In the genomic region with DNA sequence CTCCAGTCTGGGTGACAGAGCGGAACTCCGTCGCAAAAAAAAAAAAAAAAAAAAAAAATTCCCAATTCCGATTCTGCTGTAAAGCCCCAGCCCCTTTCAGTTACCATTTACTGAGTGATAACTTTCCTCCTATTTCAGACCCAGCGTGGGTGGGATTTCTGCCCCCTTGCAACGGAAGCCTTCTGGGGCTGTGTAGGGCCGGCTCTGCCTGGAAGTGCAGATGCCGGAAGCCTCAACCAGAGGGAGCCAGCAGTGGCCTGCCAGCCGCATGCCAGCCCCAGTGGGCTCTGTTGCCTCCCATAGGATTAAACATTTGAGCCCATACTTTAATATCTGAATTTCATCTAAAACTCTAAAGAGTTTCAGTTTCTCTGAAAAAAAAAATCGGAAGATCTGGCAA, we compare ENCODE assay signal across 33 cellular contexts. TPM values are rescaled to one million over a fixed set of nuclear protein-coding genes. Genes with fewer than 3 reads are reported as not detected.
A peak's percentile ranks its signal among the peaks of the same experiment; 100 is the strongest.
DNase-seq lines count a peak whose midpoint lies in the region; ATAC-seq and TF ChIP-seq lines count a peak whose summit lies in the region.
"Had no signal": no experiment of that assay in that cellular context is flagged by ENCODE, and none has a peak within 500 bp of the region (broad histone marks: within the 10 kb centered on the region; RNA-seq: fewer than 3 reads in every experiment).

No MANE protein-coding gene starts in this region.

- no peak overlapping the region for H3K4ac ChIP-seq in IMR-90 (ENCODE audit: low read depth, low read length)

- dilution Hi-C loops in IMR-90 (cut with HindIII; ENCODE audit: low sequenced_read_pairs, unreplicated experiment): no loop called here

- no peak overlapping the region for H3K18ac ChIP-seq in IMR-90 (ENCODE audit: low read depth, low read length)

- H3K4me3 ChIP-seq in BE2C (ENCODE audit: low read depth, low read length): no peak overlapping the region
- H3K4me3 ChIP-seq in IMR-90 (ENCODE audit: insufficient read depth, low read depth, low read length): no peak overlapping the region
- H3K4me3 ChIP-seq in choroid plexus epithelial cell (ENCODE audit: low read depth, low read length): no peak overlapping the region
- H3K4me3 ChIP-seq in neural progenitor cell: no peak overlapping the region
- H3K4me3 ChIP-seq: esophagus muscularis mucosa, gastrocnemius medialis, GM12878, Peyer's patch, skin epidermis, suprapubic skin had no signal

- TF ChIP-seq CTCF in BE2C (IDR thresholded peaks at IDR 0.05; ENCODE audit: low read depth, low read length): peak; percentile 29
- peak; percentile 32 for TF ChIP-seq CTCF in IMR-90 (conservative IDR thresholded peaks at IDR 0.05; ENCODE audit: low read depth, low read length)
- peak; percentile 51 for TF ChIP-seq CTCF in choroid plexus epithelial cell (conservative IDR thresholded peaks at IDR 0.05; ENCODE audit: low read depth, low read length)
- TF ChIP-seq CTCF in neural progenitor cell (IDR thresholded peaks at IDR 0.05): peak; percentile 25

- H2AFZ ChIP-seq in IMR-90 (replicated peaks; ENCODE audit: low read length, poor library complexity) (no peak overlapping the region), neural progenitor cell (replicated peaks) (no peak overlapping the region)

- 49% methylated on average over 2 of the region's 10 CpGs; no CpG with 5 or more reads in 1 of the 2 experiments for WGBS in IMR-90 (ENCODE audit: extremely low coverage in 2 of 2, insufficient read length in 1 of 2), 2 experiments

- peaks cover 3% of the 10 kb centered on the region for H3K4me1 Mint-ChIP-seq in neural progenitor cell
- no peaks in the 10 kb centered on the region for H3K4me1 Mint-ChIP-seq in stimulated activated memory B cell treated with anti-CD40 and anti-IgM and Interleukin-4, amounts not matched to agents 10 μg/mL and 1 μg/mL and 100 μg/mL, for 72 hours
- H3K4me1 Mint-ChIP-seq: CD8-positive, alpha-beta memory T cell; nephron had no signal

- no peak overlapping the region for H3K14ac ChIP-seq in IMR-90 (replicated peaks; ENCODE audit: low read depth, low read length)

- no peak overlapping the region for H4K91ac ChIP-seq in IMR-90 (ENCODE audit: insufficient read depth, low read depth, low read length)

- no peak overlapping the region for H2BK5ac ChIP-seq in IMR-90 (ENCODE audit: low read depth, low read length, poor library complexity, severe bottlenecking)

- H3K27ac Mint-ChIP-seq in neural progenitor cell: no peak overlapping the region
- no peak overlapping the region for H3K27ac Mint-ChIP-seq in stimulated activated memory B cell treated with anti-CD40 and anti-IgM and Interleukin-4, amounts not matched to agents 10 μg/mL and 1 μg/mL and 100 μg/mL, for 72 hours
- H3K27ac Mint-ChIP-seq: activated B cell treated with CpG ODN at 0.5 μM for 24 hours; activated CD4-positive, alpha-beta T cell treated with anti-CD3 and anti-CD28 coated beads, Interleukin-2, amount 10 ng/mL, durations not matched to agents 7 days and 5 days; activated naive CD8-positive, alpha-beta T cell; nephron had no signal

- no TSS peak for BruUV-seq in IMR-90 (replicated peaks; lab: Mats Ljungman, UMichigan)

- no peak overlapping the region for H2BK120ac ChIP-seq in IMR-90 (ENCODE audit: low read depth, low read length)

- in situ Hi-C loops in IMR-90 (cut with MboI; ENCODE audit: low sequenced_read_pairs): loop anchor here (5.0 kb wide), 1 partner anchor 159 kb away; no protein-coding TSS in a partner anchor

- H3K4me2 ChIP-seq in IMR-90 (ENCODE audit: low read depth, low read length): no peak overlapping the region
- H3K4me2 ChIP-seq in neural progenitor cell: no peak overlapping the region

- no peak overlapping the region for H2AK9ac ChIP-seq in IMR-90 (replicated peaks; ENCODE audit: low read depth, low read length, poor library complexity)

- TF ChIP-seq RAD21 in IMR-90 (IDR thresholded peaks at IDR 0.05; ENCODE audit: low read length): no peak

- H3K79me1 ChIP-seq in IMR-90 (ENCODE audit: low read depth in 1 of 2, low read length in 2 of 2): no peaks in the 10 kb centered on the region

- H3F3A ChIP-seq in neural progenitor cell (ENCODE audit: low read depth): no peaks in the 10 kb centered on the region

- no peaks in the 10 kb centered on the region for H3K27me3 ChIP-seq in BE2C
- H3K27me3 ChIP-seq in IMR-90 (ENCODE audit: control insufficient read depth, insufficient read depth, low read length): peaks cover 5% of the 10 kb centered on the region
- H3K27me3 ChIP-seq in neural progenitor cell: peaks cover 5% of the 10 kb centered on the region
- H3K27me3 ChIP-seq: Peyer's patch had no signal

- no peak overlapping the region for H3K56ac ChIP-seq in IMR-90 (ENCODE audit: extremely low read depth, insufficient read depth, low read length)

- DNase-seq in BE2C: no peak
- no peak for DNase-seq in IMR-90
- DNase-seq in choroid plexus epithelial cell (ENCODE audit: low read depth): no peak
- DNase-seq in neural progenitor cell (ENCODE audit: low spot score): peak; percentile 38
- DNase-seq in stimulated activated CD4-positive, alpha-beta T cell treated with anti-CD3 and anti-CD28 coated beads, Interleukin-2, amount 100 ng/mL, for 48 hours: no peak
- DNase-seq: activated B cell treated with CpG ODN at 0.5 μM for 24 hours; activated CD4-positive, alpha-beta T cell treated with anti-CD3 and anti-CD28 coated beads, Interleukin-2, amount 10 ng/mL, durations not matched to agents 7 days and 5 days; activated effector memory CD4-positive, alpha-beta T cell treated with anti-CD3 and anti-CD28 coated beads, Interleukin-2, amount 50 U/mL, for 16 hours; activated T-cell treated with anti-CD3 and anti-CD28 coated beads, Interleukin-2, amount 50 U/mL, for 1 hour; AML-193; anterior cingulate cortex; CD8-positive, alpha-beta memory T cell; central memory CD4-positive, alpha-beta T cell; gastrocnemius medialis; Kasumi-1; MV-4-11; NCI-H146; NCI-H2107; NCI-H345; NCI-H748 treated with DMSO at 0.1 percent for 48 hours; Peyer's patch; SHP77 treated with DMSO at 0.1 percent for 48 hours; stimulated activated naive CD4-positive, alpha-beta T cell treated with Interleukin-2 at 50 U/mL for 16 hours; T1000 had no signal

- H3K4me1 ChIP-seq in BE2C (peaks cover 6% of the 10 kb centered on the region), IMR-90 (ENCODE audit: control insufficient read depth, insufficient read depth, low read length) (no peaks in the 10 kb centered on the region), neural progenitor cell (no peaks in the 10 kb centered on the region)
- H3K4me1 ChIP-seq: esophagus muscularis mucosa, gastrocnemius medialis, Peyer's patch, suprapubic skin had no signal

- no peak overlapping the region for H3K4me3 Mint-ChIP-seq in neural progenitor cell
- H3K4me3 Mint-ChIP-seq in stimulated activated memory B cell treated with anti-CD40 and anti-IgM and Interleukin-4, amounts not matched to agents 10 μg/mL and 1 μg/mL and 100 μg/mL, for 72 hours: no peak overlapping the region
- H3K4me3 Mint-ChIP-seq: activated B cell treated with CpG ODN at 0.5 μM for 24 hours; activated CD4-positive, alpha-beta T cell treated with anti-CD3 and anti-CD28 coated beads, Interleukin-2, amount 10 ng/mL, durations not matched to agents 7 days and 5 days; activated naive CD8-positive, alpha-beta T cell; CD8-positive, alpha-beta memory T cell; nephron had no signal

- no peak overlapping the region for H4K8ac ChIP-seq in IMR-90 (ENCODE audit: low read depth in 2 of 2, low read length in 2 of 2)

- no peak overlapping the region for H2BK15ac ChIP-seq in IMR-90 (ENCODE audit: low read depth, low read length)

- no peak overlapping the region for H3K23ac ChIP-seq in IMR-90 (ENCODE audit: low read depth, low read length)

- H3K9me3 ChIP-seq in BE2C (no peaks in the 10 kb centered on the region; the same call in 1 of the 2 replicates), IMR-90 (ENCODE audit: control insufficient read depth, insufficient read depth, low read length) (no peaks in the 10 kb centered on the region), neural progenitor cell (ENCODE audit: low read depth) (no peaks in the 10 kb centered on the region)
- H3K9me3 ChIP-seq: esophagus muscularis mucosa, gastrocnemius medialis, Peyer's patch, suprapubic skin had no signal

- TF ChIP-seq POLR2A in IMR-90 (IDR thresholded peaks at IDR 0.05; ENCODE audit: low read depth, low read length): no peak

- no peak overlapping the region for H2AK5ac ChIP-seq in IMR-90 (ENCODE audit: low read depth, low read length)

- POLR2A ChIA-PET in IMR-90 (lab: Charles Lee; ENCODE audit: unreplicated experiment): no interaction called here

- H2BK20ac ChIP-seq in IMR-90 (ENCODE audit: low read depth, low read length): no peak overlapping the region

- H3K9me3 Mint-ChIP-seq in neural progenitor cell: peaks cover 2% of the 10 kb centered on the region
- no peaks in the 10 kb centered on the region for H3K9me3 Mint-ChIP-seq in stimulated activated memory B cell treated with anti-CD40 and anti-IgM and Interleukin-4, amounts not matched to agents 10 μg/mL and 1 μg/mL and 100 μg/mL, for 72 hours
- H3K9me3 Mint-ChIP-seq: activated B cell treated with CpG ODN at 0.5 μM for 24 hours; activated CD4-positive, alpha-beta T cell treated with anti-CD3 and anti-CD28 coated beads, Interleukin-2, amount 10 ng/mL, durations not matched to agents 7 days and 5 days; CD8-positive, alpha-beta memory T cell; nephron had no signal

- H4K20me1 ChIP-seq in IMR-90 (ENCODE audit: insufficient read depth, low read length): no peaks in the 10 kb centered on the region
- no peaks in the 10 kb centered on the region for H4K20me1 ChIP-seq in neural progenitor cell (ENCODE audit: low read depth)

- H3K27ac ChIP-seq in IMR-90 (ENCODE audit: insufficient read depth, low read length): no peak overlapping the region
- H3K27ac ChIP-seq in neural progenitor cell: no peak overlapping the region
- H3K27ac ChIP-seq: esophagus muscularis mucosa, gastrocnemius medialis, Peyer's patch, skin epidermis, suprapubic skin had no signal

- H4K5ac ChIP-seq in IMR-90 (ENCODE audit: low read depth, low read length): no peak overlapping the region

- ATAC-seq in IMR-90 (ENCODE audit: low read depth) (no peak), HG03442 (IDR thresholded peaks at IDR 0.05; ENCODE audit: unreplicated experiment) (no peak), HG02884 (IDR thresholded peaks at IDR 0.05; ENCODE audit: unreplicated experiment) (no peak)
- ATAC-seq in stimulated activated memory B cell treated with anti-CD40 and anti-IgM and Interleukin-4, amounts not matched to agents 10 μg/mL and 1 μg/mL and 100 μg/mL, for 72 hours: no peak
- ATAC-seq: gastrocnemius medialis, GM12878 had no signal

- peaks cover 5% of the 10 kb centered on the region; the same call in 1 of the 2 replicates for H3K9me1 ChIP-seq in IMR-90 (ENCODE audit: insufficient read depth, low read length)

- intact Hi-C loops in IMR-90 (cut with micrococcal nuclease): loop anchor here (5.0 to 10.0 kb wide), 3 partner anchors 99 to 451 kb away; no protein-coding TSS in a partner anchor

- H3K9ac ChIP-seq in IMR-90 (ENCODE audit: low read depth, low read length): no peak overlapping the region
- H3K9ac ChIP-seq in neural progenitor cell: no peak overlapping the region

- H3K36me3 Mint-ChIP-seq in neural progenitor cell: no peaks in the 10 kb centered on the region
- no peaks in the 10 kb centered on the region for H3K36me3 Mint-ChIP-seq in stimulated activated memory B cell treated with anti-CD40 and anti-IgM and Interleukin-4, amounts not matched to agents 10 μg/mL and 1 μg/mL and 100 μg/mL, for 72 hours
- H3K36me3 Mint-ChIP-seq: activated naive CD8-positive, alpha-beta T cell had no signal

- no peaks in the 10 kb centered on the region for H3K36me3 ChIP-seq in BE2C
- no peaks in the 10 kb centered on the region for H3K36me3 ChIP-seq in IMR-90 (ENCODE audit: control insufficient read depth, insufficient read depth, low read length)
- H3K36me3 ChIP-seq in neural progenitor cell: no peaks in the 10 kb centered on the region
- H3K36me3 ChIP-seq: esophagus muscularis mucosa, gastrocnemius medialis, Peyer's patch, suprapubic skin had no signal

- CTCF ChIA-PET in IMR-90 (lab: Yijun Ruan, JAX): interaction anchor here (0.7 kb wide), 1 partner anchor 34 kb away, joined by 3 read pairs; no protein-coding TSS in a partner anchor

- H3K27me3 Mint-ChIP-seq in neural progenitor cell (ENCODE audit: insufficient read depth, low read depth): peaks cover 13% of the 10 kb centered on the region
- peaks cover 71% of the 10 kb centered on the region for H3K27me3 Mint-ChIP-seq in stimulated activated memory B cell treated with anti-CD40 and anti-IgM and Interleukin-4, amounts not matched to agents 10 μg/mL and 1 μg/mL and 100 μg/mL, for 72 hours

- no peaks in the 10 kb centered on the region for H3K79me2 ChIP-seq in neural progenitor cell (ENCODE audit: low read depth)

RNA-seq across cellular contexts. Expression of a gene that starts 60.0 kb away (rescaled TPM):
- 54.2 TPM for polyA plus RNA-seq in BE2C (2012; ENCODE audit: insufficient read depth, insufficient read length, low read depth)
- total RNA-seq in IMR-90 (2012; rRNA removed) (61.1 and 65.4 TPM in 2 replicates), neural progenitor cell (ENCODE audit: low replicate concordance) (87.2 and 96.8 TPM in 2 replicates)
- 10.3 and 12.8 TPM in 2 replicates for polyA plus RNA-seq in IMR-90 (2012; rRNA removed)
- polyA plus RNA-seq in IMR-90 (2012; cell fraction: cytosol; rRNA removed): 6.0 and 7.5 TPM in 2 replicates
- 5.9 and 17.2 TPM in 2 replicates for polyA plus RNA-seq in IMR-90 (2012; cell fraction: nucleus; rRNA removed; ENCODE audit: low replicate concordance)
